ENCODE assay signal across 17 cellular contexts in genomic region chr3:11513817-11514135, GRCh38.
DNase-seq lines count a peak whose midpoint lies in the region; ATAC-seq, FAIRE-seq and TF ChIP-seq lines count a peak whose summit lies in the region.
"Had no signal": no experiment of that assay in that cellular context is flagged by ENCODE, and none has a peak within 500 bp of the region (broad histone marks: within the 10 kb centered on the region; RNA-seq: fewer than 3 reads in every experiment).

No MANE protein-coding gene starts in this region.

- TF ChIP-seq CTCF in astrocyte (IDR thresholded peaks at IDR 0.05; ENCODE audit: insufficient read depth, low read depth, low read length) (no peak), hepatocyte (IDR thresholded peaks at IDR 0.05; ENCODE audit: poor library complexity) (no peak)

- H3K36me3 ChIP-seq in BLaER1, result no peaks in the 10 kb centered on the region; the same call in 1 of the 2 replicates
- H3K36me3 ChIP-seq in astrocyte (ENCODE audit: insufficient read depth, low read length), result no peaks in the 10 kb centered on the region
- H3K36me3 ChIP-seq in hepatocyte (replicated peaks; ENCODE audit: insufficient read depth, low read depth), result no peaks in the 10 kb centered on the region
- H3K36me3 ChIP-seq in skeletal muscle tissue (ENCODE audit: control insufficient read depth in 3 of 3, insufficient read depth in 3 of 3, low read length in 3 of 3), result no peaks in the 10 kb centered on the region
- H3K36me3 ChIP-seq in mesendoderm (ENCODE audit: control insufficient read depth, insufficient read depth, low read length), result no peaks in the 10 kb centered on the region
- H3K36me3 ChIP-seq: colonic mucosa, tibial nerve had no signal

- no peak overlapping the region for H3K4me3 ChIP-seq in BLaER1
- H3K4me3 ChIP-seq in astrocyte (ENCODE audit: insufficient read depth, low read depth, low read length), result no peak overlapping the region
- H3K4me3 ChIP-seq in hepatocyte, result no peak overlapping the region
- no peak overlapping the region for H3K4me3 ChIP-seq in skeletal muscle tissue (ENCODE audit: low read length in 3 of 3)
- no peak overlapping the region for H3K4me3 ChIP-seq in mesendoderm (ENCODE audit: low read length)
- H3K4me3 ChIP-seq: colonic mucosa, tibial nerve had no signal

- H4K20me1 ChIP-seq in BLaER1 (no peaks in the 10 kb centered on the region), astrocyte (ENCODE audit: insufficient read depth, low read length) (no peaks in the 10 kb centered on the region), hepatocyte (ENCODE audit: insufficient read depth, poor library complexity, severe bottlenecking) (no peaks in the 10 kb centered on the region)

- H2BK120ac ChIP-seq in mesendoderm (ENCODE audit: low read depth, low read length), result no peak overlapping the region

- H3K18ac ChIP-seq in mesendoderm (ENCODE audit: low read length), result no peak overlapping the region

- peaks cover 35% of the 10 kb centered on the region for H3K4me1 ChIP-seq in BLaER1
- peaks cover 35% of the 10 kb centered on the region for H3K4me1 ChIP-seq in astrocyte (ENCODE audit: insufficient read depth, low read length)
- peaks cover 26% of the 10 kb centered on the region for H3K4me1 ChIP-seq in hepatocyte (ENCODE audit: insufficient read depth)
- peaks cover 24 to 29% (median 25%) of the 10 kb centered on the region in 3 donors for H3K4me1 ChIP-seq in skeletal muscle tissue (ENCODE audit: control insufficient read depth in 3 of 3, insufficient read depth in 3 of 3, low read length in 3 of 3)
- peaks cover 6% of the 10 kb centered on the region for H3K4me1 ChIP-seq in mesendoderm (ENCODE audit: control insufficient read depth, low read depth, low read length)
- H3K4me1 ChIP-seq: colonic mucosa had no signal

- H3K27ac ChIP-seq in BLaER1, result no peak overlapping the region
- peak overlapping the region; percentile 76 for H3K27ac ChIP-seq in astrocyte (ENCODE audit: low read depth, low read length)
- peak overlapping the region; percentile 61 for H3K27ac ChIP-seq in hepatocyte
- peak overlapping the region; percentile 32 for H3K27ac ChIP-seq in skeletal muscle tissue (ENCODE audit: low read depth, low read length)
- H3K27ac ChIP-seq in mesendoderm (ENCODE audit: low read depth, low read length), result no peak overlapping the region
- H3K27ac ChIP-seq: colonic mucosa had no signal

- H2AK5ac ChIP-seq in mesendoderm (ENCODE audit: low read length), result no peak overlapping the region

- H3K4me2 ChIP-seq in BLaER1 (peak overlapping the region; percentile 44), astrocyte (ENCODE audit: low read length) (peak overlapping the region; percentile 62), hepatocyte (no peak overlapping the region), mesendoderm (ENCODE audit: low read length) (no peak overlapping the region)

- H3K9me3 ChIP-seq in BLaER1 (no peaks in the 10 kb centered on the region), astrocyte (ENCODE audit: insufficient read depth, low read depth, low read length) (no peaks in the 10 kb centered on the region), hepatocyte (ENCODE audit: low read depth) (no peaks in the 10 kb centered on the region), skeletal muscle tissue (ENCODE audit: control insufficient read depth in 3 of 3, low read length in 3 of 3) (no peaks in the 10 kb centered on the region)
- H3K9me3 ChIP-seq: colonic mucosa, tibial nerve had no signal

- H3K27me3 ChIP-seq in BLaER1, result no peaks in the 10 kb centered on the region
- no peaks in the 10 kb centered on the region for H3K27me3 ChIP-seq in astrocyte (ENCODE audit: insufficient read depth, low read length)
- no peaks in the 10 kb centered on the region for H3K27me3 ChIP-seq in hepatocyte
- H3K27me3 ChIP-seq in skeletal muscle tissue (ENCODE audit: control insufficient read depth in 3 of 3, insufficient read depth in 3 of 3, low read length in 3 of 3), result no peaks in the 10 kb centered on the region
- H3K27me3 ChIP-seq in mesendoderm (ENCODE audit: insufficient read depth, low read length, poor library complexity), result no peaks in the 10 kb centered on the region
- H3K27me3 ChIP-seq: colonic mucosa, tibial nerve had no signal

- no peak overlapping the region for H3K4me3 Mint-ChIP-seq in astrocyte (ENCODE audit: unreplicated experiment)
- H3K4me3 Mint-ChIP-seq: activated naive CD8-positive, alpha-beta T cell; naive B cell had no signal

- H3K9me3 Mint-ChIP-seq in astrocyte (ENCODE audit: unreplicated experiment), result peaks cover 4% of the 10 kb centered on the region
- H3K9me3 Mint-ChIP-seq: naive B cell had no signal

- 94% methylated on average over 3 of the region's 3 CpGs for WGBS in hepatocyte (ENCODE audit: low lambda C conversion rate, missing lambda C conversion rate)
- WGBS in mesendoderm (ENCODE audit: extremely low coverage, insufficient coverage, low lambda C conversion rate), result no CpG with 5 or more reads among the region's 3 CpGs

- peaks cover 43% of the 10 kb centered on the region for H3K4me1 Mint-ChIP-seq in astrocyte (ENCODE audit: low read depth, unreplicated experiment)

- no peak overlapping the region for H4K8ac ChIP-seq in mesendoderm (ENCODE audit: low read depth, low read length)

- FAIRE-seq in astrocyte (lab: Jason Lieb, UNC), result no peak
- FAIRE-seq: small intestine, TTC549 had no signal

- H2AFZ ChIP-seq in astrocyte (ENCODE audit: low read depth, low read length), result no peak overlapping the region
- no peak overlapping the region for H2AFZ ChIP-seq in hepatocyte

- no peak overlapping the region for H2BK15ac ChIP-seq in mesendoderm (replicated peaks; ENCODE audit: low read depth)

- H3K56ac ChIP-seq in mesendoderm (ENCODE audit: low read length), result no peak overlapping the region

- no peaks in the 10 kb centered on the region for H3K27me3 Mint-ChIP-seq in astrocyte (ENCODE audit: low read depth, unreplicated experiment)
- H3K27me3 Mint-ChIP-seq: activated naive CD8-positive, alpha-beta T cell; naive B cell had no signal

- H3K9me2 ChIP-seq in hepatocyte (replicated peaks; ENCODE audit: insufficient read depth), result no peaks in the 10 kb centered on the region

- H3K4ac ChIP-seq in mesendoderm (ENCODE audit: low read depth, low read length), result no peak overlapping the region

- H3K27ac Mint-ChIP-seq in astrocyte (ENCODE audit: unreplicated experiment), result no peak overlapping the region
- H3K27ac Mint-ChIP-seq: activated naive CD8-positive, alpha-beta T cell had no signal

- H2BK5ac ChIP-seq in mesendoderm (ENCODE audit: low read length), result no peak overlapping the region

- H3K79me2 ChIP-seq in astrocyte (ENCODE audit: insufficient read depth, low read length) (no peaks in the 10 kb centered on the region), hepatocyte (no peaks in the 10 kb centered on the region), mesendoderm (ENCODE audit: control insufficient read depth, insufficient read depth, low read length) (no peaks in the 10 kb centered on the region)

- no peak overlapping the region for H3K9ac ChIP-seq in BLaER1
- H3K9ac ChIP-seq in astrocyte (ENCODE audit: low read length), result peak overlapping the region; percentile 9
- H3K9ac ChIP-seq in skeletal muscle tissue (ENCODE audit: low read depth in 1 of 3, low read length in 3 of 3), result no peak overlapping the region
- H3K9ac ChIP-seq in mesendoderm (ENCODE audit: low read length), result no peak overlapping the region

- DNase-seq in astrocyte (ENCODE audit: low read depth) (no peak), hepatocyte (ENCODE audit: low spot score) (no peak), mesendoderm (no peak)
- DNase-seq: naive B cell, NCI-H1092 treated with DMSO at 0.1 percent for 48 hours, NCI-H774, SHP77 treated with DMSO at 0.1 percent for 48 hours had no signal

- no peaks in the 10 kb centered on the region for H3K79me1 ChIP-seq in mesendoderm (ENCODE audit: low read length)

- no peak overlapping the region for H3K23ac ChIP-seq in mesendoderm (ENCODE audit: low read length)

- no peak overlapping the region for H4K5ac ChIP-seq in mesendoderm (ENCODE audit: low read length)

- peaks cover 5% of the 10 kb centered on the region for H3K36me3 Mint-ChIP-seq in astrocyte (ENCODE audit: low read depth, unreplicated experiment)

- ATAC-seq in GM19324 (IDR thresholded peaks at IDR 0.05; ENCODE audit: low FRiP score, unreplicated experiment) (no peak), GM21423 (IDR thresholded peaks at IDR 0.05; ENCODE audit: unreplicated experiment) (no peak), GM21528 (IDR thresholded peaks at IDR 0.05; ENCODE audit: low FRiP score, unreplicated experiment) (no peak)

Comparison
In these comparisons a context has a peak if more than half of its experiments do, and no peak if none do; other contexts are left out.
1. H3K27ac ChIP-seq: peak in astrocyte (single experiment), hepatocyte (single experiment) and skeletal muscle tissue (single experiment); none in BLaER1 (single experiment) and mesendoderm (single experiment).
2. H3K4me2 ChIP-seq: peak in BLaER1 (single experiment) and astrocyte (single experiment); none in hepatocyte (single experiment) and mesendoderm (single experiment).